ENCODE assay signal across 8 cellular contexts in genomic region chr3:38346584-38347410, GRCh38. TPM values are rescaled to one million over a fixed set of nuclear protein-coding genes. Genes with fewer than 3 reads are reported as not detected.
DNase-seq lines count a peak whose midpoint lies in the region; ATAC-seq and TF ChIP-seq lines count a peak whose summit lies in the region.

Gene XYLB (plus strand): TSS chr3:38346785. CDS start chr3:38346869, 84 bp downstream.

- H3K4me1 ChIP-seq in BLaER1 treated with 17β-estradiol and CSF1 and Interleukin-3, amounts not matched to agents 10 nM and 100 nM, result peaks cover 19 to 27% (median 21%) of the 10 kb centered on the region in 10 experiments
- no peaks in the 10 kb centered on the region for H3K4me1 ChIP-seq in effector memory CD4-positive, alpha-beta T cell (ENCODE audit: control insufficient read depth, insufficient read depth, low read length, poor library complexity, severe bottlenecking)

- POLR2A ChIA-PET in activated CD8-positive, alpha-beta T cell treated with anti-CD3 and anti-CD28 coated beads, Interleukin-2, amount 10 ng/mL, durations not matched to agents 7 days and 5 days (lab: Charles Lee), result interaction anchor here (0.8 to 1.2 kb wide), 4 partner anchors 107 to 229 kb away, joined by 3 to 5 read pairs (median 4); partner anchors contain the start of genes ACVR2B and OXSR1

- H4K20me1 ChIP-seq in BLaER1 treated with 17β-estradiol and CSF1 and Interleukin-3, amounts not matched to agents 10 nM and 100 nM, result 0 out of 22 replicates have a peak, but pooled peaks cover 0 to 4% (median 0%) of the 10 kb centered on the region in 11 experiments

- H3K27me3 ChIP-seq in BLaER1 treated with 17β-estradiol and CSF1 and Interleukin-3, amounts not matched to agents 10 nM and 100 nM, result no peaks in the 10 kb centered on the region
- no peaks in the 10 kb centered on the region for H3K27me3 ChIP-seq in effector memory CD4-positive, alpha-beta T cell (replicated peaks; ENCODE audit: control insufficient read depth, insufficient read depth, low read length, poor library complexity, severe bottlenecking)

- H3K4me2 ChIP-seq in BLaER1 treated with 17β-estradiol and CSF1 and Interleukin-3, amounts not matched to agents 10 nM and 100 nM, result peak within 1 kb of the TSS; percentile 89 to 99 (median 97)

- in situ Hi-C loops in GM18951 (cut with MboI; ENCODE audit: low sequenced_read_pairs, unreplicated experiment), result no loop called here

- H3K4me3 Mint-ChIP-seq in activated CD8-positive, alpha-beta T cell treated with anti-CD3 and anti-CD28 coated beads, Interleukin-2, amount 10 ng/mL, durations not matched to agents 7 days and 5 days, result peak within 1 kb of the TSS; percentile 75

- peak within 1 kb of the TSS; percentile 70 to 86 (median 81); a peak in 21 of 22 replicates for H3K9ac ChIP-seq in BLaER1 treated with 17β-estradiol and CSF1 and Interleukin-3, amounts not matched to agents 10 nM and 100 nM

- H3K9me3 ChIP-seq in BLaER1 treated with 17β-estradiol and CSF1 and Interleukin-3, amounts not matched to agents 10 nM and 100 nM (replicated peaks in 1 of 11), result peaks cover 0 to 7% (median 0%) of the 10 kb centered on the region in 11 experiments; a peak in 4 of 22 replicates
- H3K9me3 ChIP-seq in effector memory CD4-positive, alpha-beta T cell (ENCODE audit: control insufficient read depth, low read length), result no peaks in the 10 kb centered on the region

- peaks cover 3% of the 10 kb centered on the region for H3K27me3 Mint-ChIP-seq in activated CD8-positive, alpha-beta T cell treated with anti-CD3 and anti-CD28 coated beads, Interleukin-2, amount 10 ng/mL, durations not matched to agents 7 days and 5 days (ENCODE audit: low read depth)

- peaks cover 0 to 18% (median 0%) of the 10 kb centered on the region in 11 experiments; a peak in 2 of 22 replicates for H3K36me3 ChIP-seq in BLaER1 treated with 17β-estradiol and CSF1 and Interleukin-3, amounts not matched to agents 10 nM and 100 nM
- H3K36me3 ChIP-seq in effector memory CD4-positive, alpha-beta T cell (ENCODE audit: control insufficient read depth, insufficient read depth, low read length), result no peaks in the 10 kb centered on the region

- no peaks in the 10 kb centered on the region for H3K36me3 Mint-ChIP-seq in activated CD8-positive, alpha-beta T cell treated with anti-CD3 and anti-CD28 coated beads, Interleukin-2, amount 10 ng/mL, durations not matched to agents 7 days and 5 days (ENCODE audit: low read depth)

- peak within 1 kb of the TSS; percentile 53 for H3K27ac Mint-ChIP-seq in activated CD8-positive, alpha-beta T cell treated with anti-CD3 and anti-CD28 coated beads, Interleukin-2, amount 10 ng/mL, durations not matched to agents 7 days and 5 days

- H3K9me3 Mint-ChIP-seq in activated CD8-positive, alpha-beta T cell treated with anti-CD3 and anti-CD28 coated beads, Interleukin-2, amount 10 ng/mL, durations not matched to agents 7 days and 5 days (ENCODE audit: insufficient read depth), result no peaks in the 10 kb centered on the region

- ATAC-seq in HG03159 (IDR thresholded peaks at IDR 0.05; ENCODE audit: unreplicated experiment), result peak; percentile 98
- peak; percentile 99 for ATAC-seq in activated CD8-positive, alpha-beta T cell treated with anti-CD3 and anti-CD28 coated beads, Interleukin-2, amount 10 ng/mL, durations not matched to agents 7 days and 5 days

- peak; percentile 63 for TF ChIP-seq POLR2A in GM18951 (IDR thresholded peaks at IDR 0.05; ENCODE audit: extremely low read depth, insufficient read depth, insufficient read length)

- H3K4me1 Mint-ChIP-seq in activated CD8-positive, alpha-beta T cell treated with anti-CD3 and anti-CD28 coated beads, Interleukin-2, amount 10 ng/mL, durations not matched to agents 7 days and 5 days (ENCODE audit: low read depth), result peaks cover 18% of the 10 kb centered on the region

- DNase-seq in NCI-H748 (lab: John Stamatoyannopoulos, UW; ENCODE audit: unreplicated experiment) (peak; percentile 75), mesenteric fat pad (ENCODE audit: low spot score) (peak; percentile 96)
- DNase-seq in activated CD8-positive, alpha-beta T cell treated with anti-CD3 and anti-CD28 coated beads, Interleukin-2, amount 10 ng/mL, durations not matched to agents 7 days and 5 days, result peak; percentile 86
- DNase-seq in effector memory CD4-positive, alpha-beta T cell, result peak; percentile 34 to 61 (median 48)
- DNase-seq in stimulated activated CD8-positive, alpha-beta memory T cell treated with anti-CD3 and anti-CD28 coated beads, Interleukin-15, amount 100 ng/mL, for 1 hour (ENCODE audit: low read depth), result peak; percentile 44

- peak within 1 kb of the TSS; percentile 65 to 88 (median 74) for H3K4me3 ChIP-seq in BLaER1 treated with 17β-estradiol and CSF1 and Interleukin-3, amounts not matched to agents 10 nM and 100 nM
- peak within 1 kb of the TSS; percentile 78 for H3K4me3 ChIP-seq in effector memory CD4-positive, alpha-beta T cell (ENCODE audit: insufficient read depth, low read depth, low read length, poor library complexity, severe bottlenecking)

- peak within 1 kb of the TSS in 10 of 11 experiments; percentile 18 to 77 (median 72); a peak in 19 of 22 replicates for H3K27ac ChIP-seq in BLaER1 treated with 17β-estradiol and CSF1 and Interleukin-3, amounts not matched to agents 10 nM and 100 nM
- H3K27ac ChIP-seq in effector memory CD4-positive, alpha-beta T cell (ENCODE audit: insufficient read depth, low read length, poor library complexity, severe bottlenecking), result no peak within 1 kb of the TSS

- CTCF ChIA-PET in activated CD8-positive, alpha-beta T cell treated with anti-CD3 and anti-CD28 coated beads, Interleukin-2, amount 10 ng/mL, durations not matched to agents 7 days and 5 days (lab: Charles Lee), result interaction anchor here (0.5 to 4.4 kb wide), 50 partner anchors 9 to 653 kb away, joined by 3 to 69 read pairs (median 5); partner anchors contain the start of genes ACAA1, ACVR2B and OXSR1

RNA-seq across cellular contexts. Expression of gene XYLB, which starts in this region (rescaled TPM):
- 1 to 10 TPM; 5.3 to 6.1 TPM for total RNA-seq in activated CD8-positive, alpha-beta T cell treated with anti-CD3 and anti-CD28 coated beads, Interleukin-2, amount 10 ng/mL, durations not matched to agents 7 days and 5 days
- total RNA-seq in mesenteric fat pad, result 5.2 TPM

Comparison
In these comparisons a context has a peak if more than half of its experiments do, and no peak if none do; other contexts are left out.
1. DNase-seq: peak in every context shown above with its lines; median percentile 96 in mesenteric fat pad; 86 in activated CD8-positive, alpha-beta T cell treated with anti-CD3 and anti-CD28 coated beads, Interleukin-2, amount 10 ng/mL, durations not matched to agents 7 days and 5 days; 75 in NCI-H748; 48 in effector memory CD4-positive, alpha-beta T cell; 44 in stimulated activated CD8-positive, alpha-beta memory T cell treated with anti-CD3 and anti-CD28 coated beads, Interleukin-15, amount 100 ng/mL, for 1 hour.